Comparison of ENCODE assay signal across 9 cellular contexts in the genomic region with DNA sequence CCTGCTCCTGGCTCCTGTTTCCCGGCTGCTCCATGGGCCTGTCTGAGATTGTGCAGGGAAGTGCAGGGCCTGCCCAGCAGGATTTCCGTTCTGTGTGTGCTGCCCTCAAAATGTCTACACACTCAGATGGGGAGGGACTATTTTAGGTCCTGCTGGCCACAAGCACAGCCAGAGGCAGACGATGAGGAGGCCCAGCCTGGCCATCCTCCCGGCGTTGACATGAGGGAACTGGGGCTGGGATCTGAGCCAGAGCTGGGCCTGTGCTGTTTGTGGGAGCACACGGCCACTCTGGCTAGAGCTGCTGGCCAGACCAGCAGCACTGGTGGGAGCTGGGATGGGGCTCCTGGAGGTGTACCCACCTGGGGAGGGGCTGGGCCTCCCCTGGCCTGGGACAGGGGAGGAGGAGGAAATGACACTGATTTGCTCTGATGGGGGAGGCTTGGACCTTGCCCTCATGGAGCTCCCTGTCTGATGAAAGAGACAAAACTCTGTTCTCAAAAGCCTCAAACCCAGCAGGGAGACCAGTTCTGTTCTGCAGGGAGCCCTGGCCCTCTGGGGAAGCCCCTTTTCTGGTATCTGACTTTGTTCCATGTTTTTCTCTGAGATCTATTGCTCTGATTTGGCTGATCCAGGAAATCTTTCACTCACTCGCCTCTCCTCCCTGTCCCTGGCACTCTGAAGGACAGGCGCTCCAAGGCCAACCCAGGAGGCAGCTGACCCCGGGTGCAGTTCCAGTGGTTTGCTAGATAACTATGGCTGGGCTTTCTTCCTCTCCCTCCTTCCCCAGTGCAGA.
DNase-seq lines count a peak whose midpoint lies in the region; ATAC-seq and TF ChIP-seq lines count a peak whose summit lies in the region.
"Had no signal": no experiment of that assay in that cellular context is flagged by ENCODE, and none has a peak within 500 bp of the region (broad histone marks: within the 10 kb centered on the region; RNA-seq: fewer than 3 reads in every experiment).

No MANE protein-coding gene starts in this region.

- TF ChIP-seq EP300 in upper lobe of left lung (IDR thresholded peaks at IDR 0.05): no peak

- H3K4me1 ChIP-seq in upper lobe of left lung (peaks cover 18 to 25% (median 21%) of the 10 kb centered on the region in 4 donors), neural progenitor cell (no peaks in the 10 kb centered on the region)

- H3F3A ChIP-seq in neural progenitor cell (ENCODE audit: low read depth): no peaks in the 10 kb centered on the region

- H3K36me3 ChIP-seq in upper lobe of left lung: peaks cover 0 to 30% (median 10%) of the 10 kb centered on the region in 4 donors
- H3K36me3 ChIP-seq in neural progenitor cell: no peaks in the 10 kb centered on the region

- no peak overlapping the region for H3K4me3 Mint-ChIP-seq in activated CD4-positive, alpha-beta T cell treated with anti-CD3 and anti-CD28 coated beads, Interleukin-2, amount 10 ng/mL, durations not matched to agents 24 days and 14 days
- no peak overlapping the region for H3K4me3 Mint-ChIP-seq in neural progenitor cell

- 29 to 50% methylated on average over 4 to 9 of the region's 9 CpGs for WGBS in upper lobe of left lung, 2 donors

- no peaks in the 10 kb centered on the region for H3K79me2 ChIP-seq in neural progenitor cell (ENCODE audit: low read depth)

- no peaks in the 10 kb centered on the region for H4K20me1 ChIP-seq in neural progenitor cell (ENCODE audit: low read depth)

- no peaks in the 10 kb centered on the region for H3K27me3 Mint-ChIP-seq in activated CD4-positive, alpha-beta T cell treated with anti-CD3 and anti-CD28 coated beads, Interleukin-2, amount 10 ng/mL, durations not matched to agents 24 days and 14 days
- H3K27me3 Mint-ChIP-seq in neural progenitor cell (ENCODE audit: insufficient read depth, low read depth): peaks cover 4% of the 10 kb centered on the region

- no peak overlapping the region for H3K4me2 ChIP-seq in neural progenitor cell

- H3K36me3 Mint-ChIP-seq in activated CD4-positive, alpha-beta T cell treated with anti-CD3 and anti-CD28 coated beads, Interleukin-2, amount 10 ng/mL, durations not matched to agents 24 days and 14 days (ENCODE audit: low read depth): no peaks in the 10 kb centered on the region
- H3K36me3 Mint-ChIP-seq in neural progenitor cell: no peaks in the 10 kb centered on the region

- TF ChIP-seq CTCF in upper lobe of left lung (IDR thresholded peaks at IDR 0.05) (peak in 2 of 6 experiments; percentile 19 to 24), neural progenitor cell (IDR thresholded peaks at IDR 0.05) (no peak)

- H3K4me1 Mint-ChIP-seq in activated CD4-positive, alpha-beta T cell treated with anti-CD3 and anti-CD28 coated beads, Interleukin-2, amount 10 ng/mL, durations not matched to agents 24 days and 14 days: no peaks in the 10 kb centered on the region
- H3K4me1 Mint-ChIP-seq in neural progenitor cell: peaks cover 4% of the 10 kb centered on the region

- H3K27ac ChIP-seq in upper lobe of left lung (peak overlapping the region; percentile 67 to 91 (median 80)), neural progenitor cell (no peak overlapping the region)

- DNase-seq in activated CD4-positive, alpha-beta T cell treated with anti-CD3 and anti-CD28 coated beads for 1 hour: peak; percentile 2
- no peak for DNase-seq in activated CD4-positive, alpha-beta T cell treated with anti-CD3 and anti-CD28 coated beads, Interleukin-2, amount 10 ng/mL, durations not matched to agents 24 days and 14 days
- DNase-seq in fibroblast of peridontal ligament (ENCODE audit: extremely low read depth): peak; percentile 45
- peak; percentile 46 for DNase-seq in middle frontal gyrus (ENCODE audit: extremely low spot score, low spot score)
- DNase-seq in upper lobe of left lung: peak; percentile 46 to 69
- DNase-seq in iPS-NIHi7 (ENCODE audit: extremely low spot score): no peak
- DNase-seq in neural progenitor cell (ENCODE audit: low spot score): no peak
- DNase-seq in CD1c-positive myeloid dendritic cell (ENCODE audit: extremely low spot score): no peak
- DNase-seq: NCI-H2029 treated with DMSO at 0.1 percent for 48 hours had no signal

- no peak overlapping the region for H3K9ac ChIP-seq in neural progenitor cell

- no peak overlapping the region for H2AFZ ChIP-seq in neural progenitor cell (replicated peaks)

- H3K4me3 ChIP-seq in upper lobe of left lung: no peak overlapping the region
- H3K4me3 ChIP-seq in neural progenitor cell: no peak overlapping the region

- H3K27ac Mint-ChIP-seq in activated CD4-positive, alpha-beta T cell treated with anti-CD3 and anti-CD28 coated beads, Interleukin-2, amount 10 ng/mL, durations not matched to agents 24 days and 14 days: no peak overlapping the region
- H3K27ac Mint-ChIP-seq in neural progenitor cell: no peak overlapping the region

- TF ChIP-seq POLR2A in upper lobe of left lung (IDR thresholded peaks at IDR 0.05): no peak

- no peaks in the 10 kb centered on the region for H3K27me3 ChIP-seq in upper lobe of left lung
- no peaks in the 10 kb centered on the region for H3K27me3 ChIP-seq in neural progenitor cell

- intact Hi-C loops in activated CD4-positive, alpha-beta T cell treated with anti-CD3 and anti-CD28 coated beads, Interleukin-2, amount 10 ng/mL, durations not matched to agents 24 days and 14 days (cut with micrococcal nuclease): no loop called here

- no peaks in the 10 kb centered on the region for H3K9me3 ChIP-seq in upper lobe of left lung
- H3K9me3 ChIP-seq in neural progenitor cell (ENCODE audit: low read depth): no peaks in the 10 kb centered on the region

- H3K9me3 Mint-ChIP-seq in activated CD4-positive, alpha-beta T cell treated with anti-CD3 and anti-CD28 coated beads, Interleukin-2, amount 10 ng/mL, durations not matched to agents 24 days and 14 days: no peaks in the 10 kb centered on the region
- H3K9me3 Mint-ChIP-seq in neural progenitor cell: no peaks in the 10 kb centered on the region

- peak; percentile 35 to 76 for ATAC-seq in upper lobe of left lung (ENCODE audit: low FRiP score in 2 of 2)

Comparison
In these comparisons a context has a peak if more than half of its experiments do, and no peak if none do; other contexts are left out.
1. DNase-seq: peak in activated CD4-positive, alpha-beta T cell treated with anti-CD3 and anti-CD28 coated beads for 1 hour (single experiment), fibroblast of peridontal ligament (single experiment), middle frontal gyrus (single experiment) and upper lobe of left lung (2 of 2); none in activated CD4-positive, alpha-beta T cell treated with anti-CD3 and anti-CD28 coated beads, Interleukin-2, amount 10 ng/mL, durations not matched to agents 24 days and 14 days (single experiment), iPS-NIHi7 (single experiment), neural progenitor cell (single experiment) and CD1c-positive myeloid dendritic cell (single experiment).